In genomic region chr16:29457660-29458059, GRCh38 we compare ENCODE assay signal across 7 cellular contexts. TPM values are rescaled to one million over a fixed set of nuclear protein-coding genes. Genes with fewer than 3 reads are reported as not detected.
A peak's percentile ranks its signal among the peaks of the same experiment; 100 is the strongest.
DNase-seq lines count a peak whose midpoint lies in the region; ATAC-seq, FAIRE-seq and TF ChIP-seq lines count a peak whose summit lies in the region.
"Not testable (repeated sequence)": the region's sequence is repeated elsewhere in the genome, so short reads cannot be mapped to it uniquely, and the experiment has no call there.
"Had no signal": no experiment of that assay in that cellular context is flagged by ENCODE, and none has a peak within 500 bp of the region (broad histone marks: within the 10 kb centered on the region; RNA-seq: fewer than 3 reads in every experiment).

No MANE protein-coding gene starts in this region.

- not testable (repeated sequence) for H3K27me3 Mint-ChIP-seq in activated CD4-positive, alpha-beta T cell treated with anti-CD3 and anti-CD28 coated beads, Interleukin-2, amount 10 ng/mL, durations not matched to agents 24 days and 14 days

- DNase-seq in activated CD4-positive, alpha-beta T cell treated with anti-CD3 and anti-CD28 coated beads, Interleukin-2, amount 10 ng/mL, durations not matched to agents 24 days and 14 days = peak; percentile 25
- DNase-seq in activated CD8-positive, alpha-beta memory T cell treated with anti-CD3 and anti-CD28 coated beads, Interleukin-2, amount 50 U/mL, for 4 hours = peak; percentile 11
- not testable (repeated sequence) for DNase-seq in GM12878 (ENCODE audit: low read depth, low spot score)
- DNase-seq in right cardiac atrium (peak in 2 of 3 donors; percentile 11 to 51), posterior vena cava (ENCODE audit: low spot score) (peak; percentile 35)
- peak; percentile 24 for DNase-seq in stimulated activated CD8-positive, alpha-beta memory T cell treated with anti-CD3 and anti-CD28 coated beads, Interleukin-4, amount 100 ng/mL, for 48 hours

- not testable (repeated sequence) for TF ChIP-seq RAD21 in GM12878 (IDR thresholded peaks at IDR 0.05; ENCODE audit: insufficient read depth, low read depth, low read length)

- not testable (repeated sequence) for H3K9me3 Mint-ChIP-seq in activated CD4-positive, alpha-beta T cell treated with anti-CD3 and anti-CD28 coated beads, Interleukin-2, amount 10 ng/mL, durations not matched to agents 24 days and 14 days

- intact Hi-C loops in activated CD4-positive, alpha-beta T cell treated with anti-CD3 and anti-CD28 coated beads, Interleukin-2, amount 10 ng/mL, durations not matched to agents 24 days and 14 days (cut with micrococcal nuclease); GM12878 (cut with micrococcal nuclease; ENCODE audit: unreplicated experiment); right cardiac atrium (cut with DNase I); posterior vena cava (cut with DNase I): not testable (repeated sequence)

- FAIRE-seq in GM12878 (lab: Jason Lieb, UNC) = peak; percentile 47

- BruUV-seq in GM12878 (replicated peaks; lab: Mats Ljungman, UMichigan) = not testable (repeated sequence)

- CTCF ChIA-PET in GM12878 (lab: Yijun Ruan, JAX) = not testable (repeated sequence)

- H3K4me1 ChIP-seq in GM12878 (ENCODE audit: control insufficient read depth, insufficient read depth, low read length); right cardiac atrium (ENCODE audit: control insufficient read depth, insufficient read depth, low read length): not testable (repeated sequence)

- H3K4me1 Mint-ChIP-seq in activated CD4-positive, alpha-beta T cell treated with anti-CD3 and anti-CD28 coated beads, Interleukin-2, amount 10 ng/mL, durations not matched to agents 24 days and 14 days = not testable (repeated sequence)

- H3K9me3 ChIP-seq in GM12878 (replicated peaks; ENCODE audit: control insufficient read depth, insufficient read depth, low read length); right cardiac atrium (ENCODE audit: control insufficient read depth, low read length): not testable (repeated sequence)

- H3K27me3 ChIP-seq in GM12878 (replicated peaks in 1 of 2; ENCODE audit: control insufficient read depth in 2 of 2, insufficient read depth in 2 of 2, low read length in 1 of 2); right cardiac atrium (ENCODE audit: control insufficient read depth, insufficient read depth): not testable (repeated sequence)

- H3K4me3 Mint-ChIP-seq in activated CD4-positive, alpha-beta T cell treated with anti-CD3 and anti-CD28 coated beads, Interleukin-2, amount 10 ng/mL, durations not matched to agents 24 days and 14 days = not testable (repeated sequence)

- 100% methylated on average over 1 of the region's 2 CpGs for whole genome bisulfite sequencing in GM12878 (ENCODE audit: insufficient coverage, insufficient replicate concordance, low lambda C conversion rate, missing lambda C conversion rate)
- WGBS in right cardiac atrium = 94% methylated on average over 1 of the region's 2 CpGs

- not testable (repeated sequence) for H3K27ac ChIP-seq in GM12878 (ENCODE audit: control insufficient read depth, insufficient read depth); right cardiac atrium (ENCODE audit: low read length)

- H2AFZ ChIP-seq in GM12878 (ENCODE audit: control insufficient read depth, low read depth, low read length) = not testable (repeated sequence)

- H3K36me3 Mint-ChIP-seq in activated CD4-positive, alpha-beta T cell treated with anti-CD3 and anti-CD28 coated beads, Interleukin-2, amount 10 ng/mL, durations not matched to agents 24 days and 14 days (ENCODE audit: low read depth) = not testable (repeated sequence)

- not testable (repeated sequence) for ATAC-seq in GM12878, right cardiac atrium

- POLR2A ChIA-PET in GM12878 (lab: Charles Lee) = not testable (repeated sequence)

- H3K27ac Mint-ChIP-seq in activated CD4-positive, alpha-beta T cell treated with anti-CD3 and anti-CD28 coated beads, Interleukin-2, amount 10 ng/mL, durations not matched to agents 24 days and 14 days = not testable (repeated sequence)

- H3K9ac ChIP-seq in GM12878 (ENCODE audit: control insufficient read depth, insufficient read depth, low read length) = not testable (repeated sequence)

- not testable (repeated sequence) for H3K4me2 ChIP-seq in GM12878 (ENCODE audit: control insufficient read depth, insufficient read depth)

- H4K20me1 ChIP-seq in GM12878 (ENCODE audit: control insufficient read depth, insufficient read depth) = not testable (repeated sequence)

- SMC1A ChIA-PET in GM12878 (lab: Charles Lee; ENCODE audit: uncharacterized antibody, unreplicated experiment) = not testable (repeated sequence)

- in situ Hi-C loops in GM12878 (cut with MboI) = not testable (repeated sequence)

- H3K4me3 ChIP-seq in GM12878; right cardiac atrium (ENCODE audit: low read length): not testable (repeated sequence)

- RAD21 ChIA-PET in GM12878 (lab: Charles Lee; ENCODE audit: unreplicated experiment) = not testable (repeated sequence)

- TF ChIP-seq POLR2A in GM12878 (IDR thresholded peaks at IDR 0.05; ENCODE audit: low read depth, low read length) = not testable (repeated sequence)

- TF ChIP-seq EP300 in GM12878 (IDR thresholded peaks at IDR 0.05; ENCODE audit: borderline replicate concordance in 1 of 2, control insufficient read depth in 1 of 2, low read depth in 2 of 2, low read length in 2 of 2) = not testable (repeated sequence)

- not testable (repeated sequence) for TF ChIP-seq CTCF in GM12878 (IDR thresholded peaks at IDR 0.05 in 2 of 3, conservative IDR thresholded peaks at IDR 0.05 in 1 of 3; ENCODE audit: control insufficient read depth in 2 of 3, extremely low read depth in 1 of 3, insufficient read depth in 1 of 3, low read depth in 3 of 3, low read length in 3 of 3)

- H3K79me2 ChIP-seq in GM12878 (ENCODE audit: control insufficient read depth, insufficient read depth, low read length) = not testable (repeated sequence)

- H3K36me3 ChIP-seq in GM12878 (ENCODE audit: control insufficient read depth in 2 of 2, insufficient read depth in 2 of 2, low read length in 1 of 2) = not testable (repeated sequence)

RNA-seq across cellular contexts. Expression of gene SULT1A4, which starts 2.1 kb away (rescaled TPM):
- total RNA-seq in activated CD4-positive, alpha-beta T cell treated with anti-CD3 and anti-CD28 coated beads, Interleukin-2, amount 10 ng/mL, durations not matched to agents 24 days and 14 days = 2.7 and 3.1 TPM in 2 replicates
- 0.96 and 1.1 TPM in 2 replicates for total RNA-seq in GM12878 (2013; cell fraction: nucleolus; rRNA removed)
- total RNA-seq in GM12878 (2014; rRNA removed) (not detected in 2 replicates), GM12878 (2014; rRNA removed; fragmentation: Illumina TruSeq; extraction: Trizol) (0.28 and 0.72 TPM in 2 replicates), GM12878 (2021) (0.35 and 1.3 TPM in 2 replicates), right cardiac atrium (1 to 10 TPM; 3.3 to 5.6 (median 3.7) TPM), posterior vena cava (10 to 100 TPM in 1 of 2 donors, 1 to 10 TPM in 1; 4.7 to 16.6 TPM)
- polyA plus RNA-seq in GM12878 (2011; ENCODE audit: low read depth) = 0.85 TPM
- polyA plus RNA-seq in GM12878 (2011; rRNA removed) (0.16 and 0.22 TPM in 2 replicates), GM12878 (2014; fragmentation: Illumina TruSeq; extraction: Trizol) (0.63 TPM in 1 of 2 replicates, not detected in the other), GM12878 (2014; fragmentation: Nextera tagmentation; extraction: Ambion mirVana) (under 1 TPM; 0.13 to 0.23 TPM), GM12878 (2014; rRNA removed) (0.72 TPM in 1 of 2 replicates, not detected in the other), GM12878 (2016; fragmentation: Nextera tagmentation; extraction: Ambion mirVana) (under 1 TPM in 1 of 2 experiments, not detected in 1; 0.29 TPM), right cardiac atrium (17.0 TPM)
- polyA plus RNA-seq in GM12878 (2011; cell fraction: cytosol; rRNA removed) = 0.09 and 0.33 TPM in 2 replicates
- polyA plus RNA-seq in GM12878 (2011; cell fraction: nucleus; rRNA removed) = 2.5 and 3.9 TPM in 2 replicates
- polyA plus RNA-seq in GM12878 (2012) = 0.42 and 0.46 TPM in 2 replicates
- polyA minus RNA-seq in GM12878 (2011; rRNA and poly(A)+ RNA removed) = 0.46 TPM in 1 of 2 replicates, not detected in the other
- polyA minus RNA-seq in GM12878 (2011; cell fraction: cytosol; rRNA and poly(A)+ RNA removed) = not detected in 2 replicates
- 0.85 and 3.2 TPM in 2 replicates for polyA minus RNA-seq in GM12878 (2011; cell fraction: nucleus; rRNA and poly(A)+ RNA removed)

RNA-seq across cellular contexts. Expression of gene SLX1B, which starts 3.3 kb away (rescaled TPM):
- 49.2 and 65.1 TPM in 2 replicates for total RNA-seq in activated CD4-positive, alpha-beta T cell treated with anti-CD3 and anti-CD28 coated beads, Interleukin-2, amount 10 ng/mL, durations not matched to agents 24 days and 14 days
- 12.0 and 15.8 TPM in 2 replicates for total RNA-seq in GM12878 (2013; cell fraction: nucleolus; rRNA removed)
- total RNA-seq in GM12878 (2014; rRNA removed) (11.2 and 14.7 TPM in 2 replicates), GM12878 (2014; rRNA removed; fragmentation: Illumina TruSeq; extraction: Trizol) (15.9 and 19.6 TPM in 2 replicates), GM12878 (2021) (2.8 and 34.0 TPM in 2 replicates), right cardiac atrium (10 to 100 TPM; 12.4 to 20.7 (median 19.5) TPM), posterior vena cava (10 to 100 TPM; 15.1 to 22.3 TPM)
- polyA plus RNA-seq in GM12878 (2011; ENCODE audit: low read depth) = 3.1 TPM
- polyA plus RNA-seq in GM12878 (2011; rRNA removed) (1.7 and 14.4 TPM in 2 replicates), GM12878 (2014; fragmentation: Illumina TruSeq; extraction: Trizol) (4.0 and 6.9 TPM in 2 replicates), GM12878 (2014; fragmentation: Nextera tagmentation; extraction: Ambion mirVana) (1 to 10 TPM; 1.6 to 5.5 TPM), GM12878 (2014; rRNA removed) (14.1 and 24.1 TPM in 2 replicates), GM12878 (2016; fragmentation: Nextera tagmentation; extraction: Ambion mirVana) (10 to 100 TPM in 1 of 2 experiments, 1 to 10 TPM in 1; 6.0 to 20.3 TPM), right cardiac atrium (15.0 TPM)
- polyA plus RNA-seq in GM12878 (2011; cell fraction: cytosol; rRNA removed) = 14.1 and 24.5 TPM in 2 replicates
- polyA plus RNA-seq in GM12878 (2011; cell fraction: nucleus; rRNA removed) = 40.8 and 53.1 TPM in 2 replicates
- 0.38 and 0.74 TPM in 2 replicates for polyA plus RNA-seq in GM12878 (2012)
- polyA minus RNA-seq in GM12878 (2011; rRNA and poly(A)+ RNA removed) = 4.2 and 5.3 TPM in 2 replicates
- polyA minus RNA-seq in GM12878 (2011; cell fraction: cytosol; rRNA and poly(A)+ RNA removed) = 11.4 and 11.5 TPM in 2 replicates
- polyA minus RNA-seq in GM12878 (2011; cell fraction: nucleus; rRNA and poly(A)+ RNA removed) = 4.8 and 10.5 TPM in 2 replicates

RNA-seq across cellular contexts. Expression of gene BOLA2, which starts 3.5 kb away (rescaled TPM):
- total RNA-seq in activated CD4-positive, alpha-beta T cell treated with anti-CD3 and anti-CD28 coated beads, Interleukin-2, amount 10 ng/mL, durations not matched to agents 24 days and 14 days = 18.4 and 18.5 TPM in 2 replicates
- total RNA-seq in GM12878 (2013; cell fraction: nucleolus; rRNA removed) = 65.2 and 70.1 TPM in 2 replicates
- total RNA-seq in GM12878 (2014; rRNA removed) = 56.1 and 58.3 TPM in 2 replicates
- 12.7 and 14.1 TPM in 2 replicates for total RNA-seq in GM12878 (2014; rRNA removed; fragmentation: Illumina TruSeq; extraction: Trizol)
- total RNA-seq in GM12878 (2021) = 3.4 and 5.5 TPM in 2 replicates
- 2.5 TPM for polyA plus RNA-seq in GM12878 (2011; ENCODE audit: low read depth)
- polyA plus RNA-seq in GM12878 (2011; rRNA removed) = 12.8 and 15.9 TPM in 2 replicates
- 35.6 and 49.2 TPM in 2 replicates for polyA plus RNA-seq in GM12878 (2011; cell fraction: cytosol; rRNA removed)
- polyA plus RNA-seq in GM12878 (2011; cell fraction: nucleus; rRNA removed) = 12.7 and 18.0 TPM in 2 replicates
- polyA plus RNA-seq in GM12878 (2012) = 15.3 and 21.7 TPM in 2 replicates
- 8.0 and 9.8 TPM in 2 replicates for polyA plus RNA-seq in GM12878 (2014; fragmentation: Illumina TruSeq; extraction: Trizol)
- 10 to 100 TPM; 19.6 to 22.8 TPM for polyA plus RNA-seq in GM12878 (2014; fragmentation: Nextera tagmentation; extraction: Ambion mirVana)
- polyA plus RNA-seq in GM12878 (2014; rRNA removed) = 56.7 and 75.2 TPM in 2 replicates
- polyA plus RNA-seq in GM12878 (2016; fragmentation: Nextera tagmentation; extraction: Ambion mirVana) = 10 to 100 TPM; 19.0 to 19.3 TPM
- 7.2 and 11.7 TPM in 2 replicates for polyA minus RNA-seq in GM12878 (2011; rRNA and poly(A)+ RNA removed)
- polyA minus RNA-seq in GM12878 (2011; cell fraction: cytosol; rRNA and poly(A)+ RNA removed) = 1.9 and 3.1 TPM in 2 replicates
- 6.5 and 12.2 TPM in 2 replicates for polyA minus RNA-seq in GM12878 (2011; cell fraction: nucleus; rRNA and poly(A)+ RNA removed)
- total RNA-seq in right cardiac atrium = 1 to 10 TPM; 2.5 to 7.8 (median 4.7) TPM
- 15.3 TPM for polyA plus RNA-seq in right cardiac atrium
- total RNA-seq in posterior vena cava = 1 to 10 TPM; 7.1 to 7.8 TPM

RNA-seq across cellular contexts. Expression of gene NPIPB12, which starts 48.5 kb away (rescaled TPM):
- total RNA-seq in activated CD4-positive, alpha-beta T cell treated with anti-CD3 and anti-CD28 coated beads, Interleukin-2, amount 10 ng/mL, durations not matched to agents 24 days and 14 days = 77.8 and 78.8 TPM in 2 replicates
- 485 and 544 TPM in 2 replicates for total RNA-seq in GM12878 (2013; cell fraction: nucleolus; rRNA removed)
- total RNA-seq in GM12878 (2014; rRNA removed) (5.8 and 9.0 TPM in 2 replicates), GM12878 (2014; rRNA removed; fragmentation: Illumina TruSeq; extraction: Trizol) (14.6 and 21.0 TPM in 2 replicates), GM12878 (2021) (26.4 and 32.4 TPM in 2 replicates), right cardiac atrium (10 to 100 TPM; 20.4 to 32.6 (median 24.6) TPM), posterior vena cava (10 to 100 TPM; 40.9 to 53.8 TPM)
- 26.6 TPM for polyA plus RNA-seq in GM12878 (2011; ENCODE audit: low read depth)
- polyA plus RNA-seq in GM12878 (2011; rRNA removed) (19.8 and 30.0 TPM in 2 replicates), GM12878 (2014; fragmentation: Illumina TruSeq; extraction: Trizol) (36.5 and 52.5 TPM in 2 replicates), GM12878 (2014; fragmentation: Nextera tagmentation; extraction: Ambion mirVana) (1 to 10 TPM; 1.4 to 6.2 TPM), GM12878 (2014; rRNA removed) (28.7 and 41.3 TPM in 2 replicates), GM12878 (2016; fragmentation: Nextera tagmentation; extraction: Ambion mirVana) (10 to 100 TPM; 23.4 to 24.2 TPM), right cardiac atrium (19.1 TPM)
- polyA plus RNA-seq in GM12878 (2011; cell fraction: cytosol; rRNA removed) = 12.2 and 14.9 TPM in 2 replicates
- 90.4 and 126 TPM in 2 replicates for polyA plus RNA-seq in GM12878 (2011; cell fraction: nucleus; rRNA removed)
- polyA plus RNA-seq in GM12878 (2012) = 35.4 and 44.7 TPM in 2 replicates
- polyA minus RNA-seq in GM12878 (2011; rRNA and poly(A)+ RNA removed) = 72.9 and 134 TPM in 2 replicates
- 12.5 and 19.2 TPM in 2 replicates for polyA minus RNA-seq in GM12878 (2011; cell fraction: cytosol; rRNA and poly(A)+ RNA removed)
- 55.5 and 101 TPM in 2 replicates for polyA minus RNA-seq in GM12878 (2011; cell fraction: nucleus; rRNA and poly(A)+ RNA removed)

RNA-seq across cellular contexts. Expression of gene NPIPB11, which starts 51.1 kb away (rescaled TPM):
- total RNA-seq in activated CD4-positive, alpha-beta T cell treated with anti-CD3 and anti-CD28 coated beads, Interleukin-2, amount 10 ng/mL, durations not matched to agents 24 days and 14 days = 2.3 and 2.4 TPM in 2 replicates
- 32.0 and 33.4 TPM in 2 replicates for total RNA-seq in GM12878 (2013; cell fraction: nucleolus; rRNA removed)
- total RNA-seq in GM12878 (2014; rRNA removed) (0.38 and 0.40 TPM in 2 replicates), GM12878 (2014; rRNA removed; fragmentation: Illumina TruSeq; extraction: Trizol) (1.4 and 1.7 TPM in 2 replicates), GM12878 (2021) (2.1 and 2.7 TPM in 2 replicates), right cardiac atrium (under 1 TPM; 0.20 to 0.93 (median 0.24) TPM), posterior vena cava (1 to 10 TPM in 1 of 2 donors, under 1 TPM in 1; 0.71 to 1.3 TPM)
- 3.0 TPM for polyA plus RNA-seq in GM12878 (2011; ENCODE audit: low read depth)
- polyA plus RNA-seq in GM12878 (2011; rRNA removed) (1.3 and 2.4 TPM in 2 replicates), GM12878 (2014; fragmentation: Illumina TruSeq; extraction: Trizol) (4.2 and 5.0 TPM in 2 replicates), GM12878 (2014; fragmentation: Nextera tagmentation; extraction: Ambion mirVana) (under 1 TPM; 0.16 to 0.53 TPM), GM12878 (2014; rRNA removed) (4.8 and 5.5 TPM in 2 replicates), GM12878 (2016; fragmentation: Nextera tagmentation; extraction: Ambion mirVana) (1 to 10 TPM; 2.1 to 2.3 TPM), right cardiac atrium (1.0 TPM)
- polyA plus RNA-seq in GM12878 (2011; cell fraction: cytosol; rRNA removed) = 2.0 and 2.3 TPM in 2 replicates
- polyA plus RNA-seq in GM12878 (2011; cell fraction: nucleus; rRNA removed) = 14.3 and 15.9 TPM in 2 replicates
- 5.0 TPM in 2 replicates for polyA plus RNA-seq in GM12878 (2012)
- polyA minus RNA-seq in GM12878 (2011; rRNA and poly(A)+ RNA removed) = 6.8 and 7.1 TPM in 2 replicates
- 0.53 and 3.2 TPM in 2 replicates for polyA minus RNA-seq in GM12878 (2011; cell fraction: cytosol; rRNA and poly(A)+ RNA removed)
- 2.8 and 4.6 TPM in 2 replicates for polyA minus RNA-seq in GM12878 (2011; cell fraction: nucleus; rRNA and poly(A)+ RNA removed)
- total RNA-seq: A172 had no signal
